21 cellular contexts compared by ENCODE assay signal in the genomic region with DNA sequence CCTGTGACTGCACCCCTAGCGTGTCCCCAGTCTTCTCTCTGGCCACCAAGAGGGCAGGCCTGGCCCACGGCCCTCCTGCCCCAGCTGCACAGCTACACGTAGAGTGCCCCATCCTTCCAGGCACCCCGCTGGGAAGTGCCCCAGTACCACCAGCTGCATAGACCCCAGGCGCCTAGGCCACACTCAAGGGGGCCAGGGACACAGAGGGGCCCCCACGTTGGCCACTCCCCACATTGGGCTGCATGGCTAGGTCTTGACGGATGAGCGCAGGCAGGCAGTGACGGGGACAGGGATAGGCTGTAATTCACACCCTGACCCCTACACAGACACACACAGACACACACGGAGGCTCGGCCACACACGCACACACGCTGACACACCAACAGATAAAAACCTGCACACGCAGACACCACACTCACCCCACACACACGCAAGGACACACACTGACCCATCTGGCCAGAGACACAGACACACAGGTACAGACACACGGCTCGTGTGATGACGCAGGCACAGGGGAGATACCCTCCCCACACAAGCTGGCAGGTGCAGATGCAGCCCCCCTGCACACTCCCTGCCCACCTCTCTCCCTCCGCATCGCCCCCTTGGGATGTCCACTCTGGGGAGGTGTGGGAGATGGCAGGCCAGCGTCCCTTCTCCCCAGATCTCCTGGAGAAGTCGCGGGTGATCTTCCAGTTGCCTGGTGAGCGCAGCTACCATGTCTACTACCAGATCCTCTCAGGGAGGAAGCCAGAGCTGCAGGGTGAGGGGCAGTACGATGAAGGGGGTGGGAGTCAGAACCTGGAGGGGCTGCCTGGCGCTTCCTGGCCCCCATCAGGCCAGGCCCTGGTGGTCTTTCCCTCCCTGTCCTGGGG. TPM values are rescaled to one million over a fixed set of nuclear protein-coding genes. Genes with fewer than 3 reads are reported as not detected.
DNase-seq lines count a peak whose midpoint lies in the region; ATAC-seq, FAIRE-seq and TF ChIP-seq lines count a peak whose summit lies in the region.
"Had no signal": no experiment of that assay in that cellular context is flagged by ENCODE, and none has a peak within 500 bp of the region (broad histone marks: within the 10 kb centered on the region; RNA-seq: fewer than 3 reads in every experiment).

No MANE protein-coding gene starts in this region.

- peaks cover 6% of the 10 kb centered on the region for H3K36me3 Mint-ChIP-seq in endodermal cell (ENCODE audit: low read depth)

- intact Hi-C loops in HepG2 (cut with micrococcal nuclease; ENCODE audit: unreplicated experiment) = no loop called here

- H3K4me2 ChIP-seq in HepG2 (ENCODE audit: low read depth, low read length) = no peak overlapping the region

- H4K20me1 ChIP-seq in HepG2 (ENCODE audit: insufficient read depth, low read length) = no peaks in the 10 kb centered on the region

- peak; percentile 16 for FAIRE-seq in HTR-8/SVneo (lab: Jason Lieb, UNC)
- FAIRE-seq in HepG2 (lab: Jason Lieb, UNC) = no peak

- in situ Hi-C loops in HepG2 (cut with HindIII; ENCODE audit: extremely low pct_ligation_motif_present, low pct_unique_long_range_greater_than_20kb) = no loop called here

- TF ChIP-seq POLR2A in HepG2 (IDR thresholded peaks at IDR 0.05; ENCODE audit: insufficient read depth in 1 of 2, low read depth in 2 of 2, low read length in 2 of 2) = no peak

- H3K4me1 ChIP-seq in endodermal cell (ENCODE audit: control insufficient read depth, insufficient read depth, low read length) = no peaks in the 10 kb centered on the region
- peaks cover 19% of the 10 kb centered on the region for H3K4me1 ChIP-seq in HepG2 (ENCODE audit: insufficient read depth, low read length)
- H3K4me1 ChIP-seq in skeletal muscle tissue (ENCODE audit: control insufficient read depth in 3 of 3, insufficient read depth in 3 of 3, low read length in 3 of 3) = peaks cover 37 to 85% (median 83%) of the 10 kb centered on the region in 3 donors
- H3K4me1 ChIP-seq: breast epithelium had no signal

- H3K4me1 Mint-ChIP-seq in endodermal cell = peaks cover 9% of the 10 kb centered on the region

- H3K4me3 ChIP-seq in endodermal cell (ENCODE audit: low read length) (no peak overlapping the region), HepG2 (replicated peaks in 1 of 3; ENCODE audit: insufficient read depth in 1 of 3, low read depth in 2 of 3, low read length in 3 of 3) (no peak overlapping the region), skeletal muscle tissue (ENCODE audit: low read length in 3 of 3) (peak overlapping the region in 1 of 3 donors; percentile 45), foreskin fibroblast (ENCODE audit: low read depth in 1 of 2, low read length in 2 of 2) (no peak overlapping the region)
- H3K4me3 ChIP-seq: breast epithelium, dorsolateral prefrontal cortex, gastroesophageal sphincter, thoracic aorta had no signal

- WGBS in endodermal cell (ENCODE audit: insufficient coverage in 1 of 2, insufficient read length in 1 of 2), 2 experiments = 89 to 91% methylated on average over 10 to 26 of the region's 26 CpGs
- 54% methylated on average over 26 of the region's 26 CpGs for WGBS in HepG2 (ENCODE audit: low lambda C conversion rate)

- ATAC-seq in HepG2 (no peak), GM21526 (IDR thresholded peaks at IDR 0.05; ENCODE audit: low FRiP score, unreplicated experiment) (no peak)
- ATAC-seq: gastroesophageal sphincter, left colon had no signal

- no peaks in the 10 kb centered on the region for H3K79me2 ChIP-seq in HepG2 (ENCODE audit: insufficient read depth, low read length)

- peak overlapping the region; percentile 38 for H3K27ac Mint-ChIP-seq in endodermal cell
- H3K27ac Mint-ChIP-seq: CD4-positive, alpha-beta T cell had no signal

- TF ChIP-seq EP300 in HepG2 (IDR thresholded peaks at IDR 0.05; ENCODE audit: low read depth in 2 of 2, low read length in 2 of 2) (no peak), HepG2 (CRISPR knock-in tag; IDR thresholded peaks at IDR 0.05; ENCODE audit: borderline replicate concordance) (no peak)

- DNase-seq in HTR-8/SVneo (ENCODE audit: insufficient read length, low spot score) (no peak), endodermal cell (no peak), HepG2 (ENCODE audit: low spot score) (no peak), foreskin fibroblast (no peak), islet precursor cell (no peak)
- no peak for DNase-seq in central memory CD4-positive, alpha-beta T cell
- DNase-seq: activated effector memory CD4-positive, alpha-beta T cell treated with Interleukin-2 at 50 U/mL for 16 hours; CD4-positive, alpha-beta T cell; dorsolateral prefrontal cortex; GDM1; KBM-7; left colon; NCI-H1694; NCI-H82 had no signal

- H3K27ac ChIP-seq in endodermal cell (ENCODE audit: low read depth, low read length) = no peak overlapping the region
- no peak overlapping the region for H3K27ac ChIP-seq in HepG2 (ENCODE audit: extremely low read length, insufficient read depth, low read length)
- H3K27ac ChIP-seq in skeletal muscle tissue (ENCODE audit: low read depth, low read length) = no peak overlapping the region
- H3K27ac ChIP-seq: breast epithelium, gastroesophageal sphincter, neutrophil, thoracic aorta, VCaP had no signal

- no peak overlapping the region for H3K4me3 Mint-ChIP-seq in endodermal cell
- H3K4me3 Mint-ChIP-seq: CD4-positive, alpha-beta T cell had no signal

- H3K36me3 ChIP-seq in endodermal cell (ENCODE audit: control insufficient read depth, insufficient read depth, low read length) (no peaks in the 10 kb centered on the region), HepG2 (replicated peaks in 1 of 2; ENCODE audit: control insufficient read depth in 1 of 2, insufficient read depth in 2 of 2, low read length in 2 of 2) (no peaks in the 10 kb centered on the region), skeletal muscle tissue (ENCODE audit: control insufficient read depth in 3 of 3, insufficient read depth in 3 of 3, low read length in 3 of 3) (peaks cover 7 to 53% (median 18%) of the 10 kb centered on the region in 3 donors)
- H3K36me3 ChIP-seq: breast epithelium, gastroesophageal sphincter, thoracic aorta had no signal

- H3K27me3 ChIP-seq in endodermal cell (ENCODE audit: control insufficient read depth, insufficient read depth, low read length, poor library complexity, severe bottlenecking) (no peaks in the 10 kb centered on the region), HepG2 (ENCODE audit: control insufficient read depth in 1 of 2, insufficient read depth in 2 of 2, low read length in 2 of 2) (peaks cover 28 to 43% of the 10 kb centered on the region in 2 experiments), skeletal muscle tissue (ENCODE audit: control insufficient read depth in 3 of 3, insufficient read depth in 3 of 3, low read length in 3 of 3) (peaks cover 10 to 17% (median 11%) of the 10 kb centered on the region in 3 donors)

- no peak overlapping the region for H3K9ac ChIP-seq in endodermal cell (ENCODE audit: extremely low read depth, low read length, poor library complexity, severe bottlenecking)
- no peak overlapping the region for H3K9ac ChIP-seq in HepG2 (ENCODE audit: insufficient read depth, low read depth, low read length)
- peak overlapping the region in 2 of 3 donors; percentile 43 to 74 for H3K9ac ChIP-seq in skeletal muscle tissue (ENCODE audit: low read depth in 1 of 3, low read length in 3 of 3)

- CTCF ChIA-PET in HepG2 (lab: Yijun Ruan, JAX; ENCODE audit: low intra/inter-chr PET ratio, low total read pairs) = no interaction called here

- POLR2A ChIA-PET in HepG2 (lab: Yijun Ruan, JAX) = no interaction called here

- H3K9me3 ChIP-seq in endodermal cell (ENCODE audit: control insufficient read depth, low read length) (no peaks in the 10 kb centered on the region), HepG2 (ENCODE audit: low read length) (no peaks in the 10 kb centered on the region), skeletal muscle tissue (ENCODE audit: control insufficient read depth in 3 of 3, low read length in 3 of 3) (no peaks in the 10 kb centered on the region)
- H3K9me3 ChIP-seq: breast epithelium, gastroesophageal sphincter, neutrophil, thoracic aorta had no signal

- H2AFZ ChIP-seq in HepG2 (ENCODE audit: low read length) = no peak overlapping the region

- TF ChIP-seq CTCF in endodermal cell (conservative IDR thresholded peaks at IDR 0.05) (no peak), HepG2 (CRISPR knock-in tag; IDR thresholded peaks at IDR 0.05) (no peak), foreskin fibroblast (IDR thresholded peaks at IDR 0.05; ENCODE audit: low read depth, low read length) (no peak)

- BruUV-seq in HepG2 (replicated peaks; lab: Mats Ljungman, UMichigan) = no TSS peak

- H3K27me3 Mint-ChIP-seq in endodermal cell (ENCODE audit: insufficient read depth) = peaks cover 17% of the 10 kb centered on the region

- no peak for TF ChIP-seq RAD21 in HepG2 (CRISPR knock-in tag; IDR thresholded peaks at IDR 0.05)

- H3K9me3 Mint-ChIP-seq in endodermal cell = no peaks in the 10 kb centered on the region
- H3K9me3 Mint-ChIP-seq: CD4-positive, alpha-beta T cell had no signal

RNA-seq across cellular contexts. Expression of a gene that starts 30.0 kb away (rescaled TPM):
- total RNA-seq in endodermal cell (under 1 TPM; 0.37 to 0.49 TPM), HepG2 (2016; rRNA removed; fragmentation: Illumina TruSeq; extraction: Trizol) (0.18 and 0.20 TPM in 2 replicates), skeletal muscle tissue (19.3 TPM)
- polyA plus RNA-seq in endodermal cell (2013, experiment 1 of 2) = 0.78 TPM
- 0.62 TPM for polyA plus RNA-seq in endodermal cell (2013, experiment 2 of 2)
- total RNA-seq in HepG2 (2016; cell fraction: cytosol; rRNA removed; fragmentation: Illumina TruSeq; extraction: Trizol; ENCODE audit: low read depth) = 0.20 TPM in 1 of 2 replicates, not detected in the other
- total RNA-seq in HepG2 (2016; cell fraction: insoluble cytoplasmic fraction; rRNA removed; fragmentation: Illumina TruSeq; extraction: Trizol) = 0.19 TPM in 1 of 2 replicates, not detected in the other
- 0.14 and 0.25 TPM in 2 replicates for total RNA-seq in HepG2 (2016; cell fraction: membrane; rRNA removed; fragmentation: Illumina TruSeq; extraction: Trizol)
- 0.50 and 0.93 TPM in 2 replicates for total RNA-seq in HepG2 (2016; cell fraction: nucleus; rRNA removed; fragmentation: Illumina TruSeq; extraction: Trizol)
- 0.05 and 0.17 TPM in 2 replicates for polyA plus RNA-seq in HepG2 (2011; rRNA removed)
- 0.03 and 0.04 TPM in 2 replicates for polyA plus RNA-seq in HepG2 (2011; cell fraction: cytosol; rRNA removed)
- 0.80 and 0.90 TPM in 2 replicates for polyA plus RNA-seq in HepG2 (2011; cell fraction: nucleus; rRNA removed)
- 0.51 and 0.55 TPM in 2 replicates for polyA plus RNA-seq in HepG2 (2012)
- 0.02 and 0.24 TPM in 2 replicates for polyA plus RNA-seq in HepG2 (2016; cell fraction: cytosol; fragmentation: Illumina TruSeq; extraction: Trizol; ENCODE audit: low read depth)
- polyA plus RNA-seq in HepG2 (2016; cell fraction: insoluble cytoplasmic fraction; fragmentation: Illumina TruSeq; extraction: Trizol; ENCODE audit: low read depth) = 0.23 and 0.37 TPM in 2 replicates
- polyA plus RNA-seq in HepG2 (2016; cell fraction: membrane; fragmentation: Illumina TruSeq; extraction: Trizol; ENCODE audit: low read depth) = 0.21 and 0.32 TPM in 2 replicates
- polyA plus RNA-seq in HepG2 (2016; cell fraction: nucleus; fragmentation: Illumina TruSeq; extraction: Trizol; ENCODE audit: insufficient read depth, low read depth) = 0.96 and 2.1 TPM in 2 replicates
- 0.09 TPM in 1 of 2 replicates, not detected in the other for polyA minus RNA-seq in HepG2 (2011; rRNA and poly(A)+ RNA removed; ENCODE audit: low replicate concordance)
- polyA minus RNA-seq in HepG2 (2011; cell fraction: cytosol; rRNA and poly(A)+ RNA removed) = not detected in 2 replicates
- polyA minus RNA-seq in HepG2 (2011; cell fraction: nucleus; rRNA and poly(A)+ RNA removed) = 0.13 and 0.50 TPM in 2 replicates

RNA-seq across cellular contexts. Expression of a gene that starts 30.1 kb away (rescaled TPM):
- 10 to 100 TPM; 60.8 to 71.3 TPM for total RNA-seq in endodermal cell
- 43.8 TPM for polyA plus RNA-seq in endodermal cell (2013, experiment 1 of 2)
- 41.5 TPM for polyA plus RNA-seq in endodermal cell (2013, experiment 2 of 2)
- 102 and 107 TPM in 2 replicates for total RNA-seq in HepG2 (2016; rRNA removed; fragmentation: Illumina TruSeq; extraction: Trizol)
- total RNA-seq in HepG2 (2016; cell fraction: cytosol; rRNA removed; fragmentation: Illumina TruSeq; extraction: Trizol; ENCODE audit: low read depth) = 24.0 and 24.9 TPM in 2 replicates
- total RNA-seq in HepG2 (2016; cell fraction: insoluble cytoplasmic fraction; rRNA removed; fragmentation: Illumina TruSeq; extraction: Trizol) = 101 and 108 TPM in 2 replicates
- total RNA-seq in HepG2 (2016; cell fraction: membrane; rRNA removed; fragmentation: Illumina TruSeq; extraction: Trizol) = 34.7 and 36.9 TPM in 2 replicates
- total RNA-seq in HepG2 (2016; cell fraction: nucleus; rRNA removed; fragmentation: Illumina TruSeq; extraction: Trizol) = 65.3 and 66.8 TPM in 2 replicates
- polyA plus RNA-seq in HepG2 (2011; rRNA removed) = 74.1 and 80.1 TPM in 2 replicates
- 61.4 and 72.0 TPM in 2 replicates for polyA plus RNA-seq in HepG2 (2011; cell fraction: cytosol; rRNA removed)
- 134 and 148 TPM in 2 replicates for polyA plus RNA-seq in HepG2 (2011; cell fraction: nucleus; rRNA removed)
- 34.1 and 41.6 TPM in 2 replicates for polyA plus RNA-seq in HepG2 (2012)
- polyA plus RNA-seq in HepG2 (2016; cell fraction: cytosol; fragmentation: Illumina TruSeq; extraction: Trizol; ENCODE audit: low read depth) = 19.2 and 19.4 TPM in 2 replicates
- polyA plus RNA-seq in HepG2 (2016; cell fraction: insoluble cytoplasmic fraction; fragmentation: Illumina TruSeq; extraction: Trizol; ENCODE audit: low read depth) = 102 and 104 TPM in 2 replicates
- polyA plus RNA-seq in HepG2 (2016; cell fraction: membrane; fragmentation: Illumina TruSeq; extraction: Trizol; ENCODE audit: low read depth) = 24.4 and 27.0 TPM in 2 replicates
- polyA plus RNA-seq in HepG2 (2016; cell fraction: nucleus; fragmentation: Illumina TruSeq; extraction: Trizol; ENCODE audit: insufficient read depth, low read depth) = 106 and 116 TPM in 2 replicates
- 86.0 and 125 TPM in 2 replicates for polyA minus RNA-seq in HepG2 (2011; rRNA and poly(A)+ RNA removed; ENCODE audit: low replicate concordance)
- 23.0 and 28.1 TPM in 2 replicates for polyA minus RNA-seq in HepG2 (2011; cell fraction: cytosol; rRNA and poly(A)+ RNA removed)
- polyA minus RNA-seq in HepG2 (2011; cell fraction: nucleus; rRNA and poly(A)+ RNA removed) = 65.4 and 67.3 TPM in 2 replicates
- 18.3 TPM for total RNA-seq in skeletal muscle tissue

Comparison
In these comparisons a context has a peak if more than half of its experiments do, and no peak if none do; other contexts are left out.
1. H3K9ac ChIP-seq: peak in skeletal muscle tissue (2 of 3); none in endodermal cell (single experiment) and HepG2 (single experiment).
2. RNA of a gene that starts 30.0 kb away (total RNA-seq): 19.3 TPM in skeletal muscle tissue (single experiment); 0.37 to 0.49 TPM in endodermal cell and 0.14 to 0.93 TPM in HepG2; every median in the first group is over 10 times any median in the second.